ENCODE assay signal across 1 cellular context in genomic region chr6:156778615-156779205, GRCh38.
A peak's percentile ranks its signal among the peaks of the same experiment; 100 is the strongest.
TF ChIP-seq lines count a peak whose summit lies in the region.

No MANE protein-coding gene starts in this region.

TF ChIP-seq in K562, 482 proteins besides CTCF, POLR2A, EP300 and RAD21 (continued from another document and continues in another):
- TF ChIP-seq ZNF76 (CRISPR knock-in tag; IDR thresholded peaks at IDR 0.05; ENCODE audit: borderline replicate concordance) (0 out of 2 replicates have a peak, but pooled peaks have one; percentile 16), TCF3 (CRISPR knock-in tag; IDR thresholded peaks at IDR 0.05) (no peak), MAZ (CRISPR knock-in tag; conservative IDR thresholded peaks at IDR 0.05 in 1 of 2, IDR thresholded peaks at IDR 0.05 in 1 of 2) (peak in 1 of 2 experiments; percentile 48; a peak in 2 of 4 replicates), RB1 (IDR thresholded peaks at IDR 0.05; ENCODE audit: low read depth) (no peak), RBFOX2 (IDR thresholded peaks at IDR 0.05; ENCODE audit: low read depth, low read length) (peak; percentile 72), KLF16 (IDR thresholded peaks at IDR 0.05) (no peak), ZBTB1 (CRISPR knock-in tag; IDR thresholded peaks at IDR 0.05; ENCODE audit: borderline replicate concordance, low read depth) (no peak), ZC3H4 (CRISPR knock-in tag; IDR thresholded peaks at IDR 0.05; ENCODE audit: borderline replicate concordance) (no peak), CXXC5 (CRISPR knock-in tag; IDR thresholded peaks at IDR 0.05) (peak; percentile 21), THAP12 (CRISPR knock-in tag; IDR thresholded peaks at IDR 0.05) (peak; percentile 28; the same call in 1 of the 2 replicates), REST (CRISPR knock-in tag; IDR thresholded peaks at IDR 0.05; ENCODE audit: low read depth) (0 out of 2 replicates have a peak, but pooled peaks have one; percentile 43), FOXK1 (CRISPR knock-in tag; IDR thresholded peaks at IDR 0.05; ENCODE audit: borderline replicate concordance) (no peak), PCBP2 (IDR thresholded peaks at IDR 0.05; ENCODE audit: low read depth, low read length, poor library complexity, severe bottlenecking) (peak; percentile 43), E2F1 (CRISPR knock-in tag; IDR thresholded peaks at IDR 0.05) (no peak), CHD7 (IDR thresholded peaks at IDR 0.05; ENCODE audit: low read depth, low read length) (no peak), E4F1 (CRISPR knock-in tag; IDR thresholded peaks at IDR 0.05; ENCODE audit: borderline replicate concordance) (no peak), GATAD2A (IDR thresholded peaks at IDR 0.05) (0 out of 2 replicates have a peak, but pooled peaks have one; percentile 36), MBD1 (CRISPR knock-in tag; IDR thresholded peaks at IDR 0.05) (no peak), NR4A1 (CRISPR knock-in tag; IDR thresholded peaks at IDR 0.05) (no peak), NR4A1 (tag; IDR thresholded peaks at IDR 0.05) (0 out of 2 replicates have a peak, but pooled peaks have one; percentile 3), PRPF4 (IDR thresholded peaks at IDR 0.05; ENCODE audit: insufficient read depth, low read depth, low read length, poor library complexity, severe bottlenecking) (peak; percentile 13), HMG20A (CRISPR knock-in tag; conservative IDR thresholded peaks at IDR 0.05) (no peak), TBL1XR1 (IDR thresholded peaks at IDR 0.05; ENCODE audit: low read length in 2 of 2) (no peak), AFF1 (IDR thresholded peaks at IDR 0.05; ENCODE audit: low read depth in 1 of 2, partially characterized antibody in 2 of 2) (no peak)
